Comparison of ENCODE assay signal across 34 cellular contexts in the genomic region with DNA sequence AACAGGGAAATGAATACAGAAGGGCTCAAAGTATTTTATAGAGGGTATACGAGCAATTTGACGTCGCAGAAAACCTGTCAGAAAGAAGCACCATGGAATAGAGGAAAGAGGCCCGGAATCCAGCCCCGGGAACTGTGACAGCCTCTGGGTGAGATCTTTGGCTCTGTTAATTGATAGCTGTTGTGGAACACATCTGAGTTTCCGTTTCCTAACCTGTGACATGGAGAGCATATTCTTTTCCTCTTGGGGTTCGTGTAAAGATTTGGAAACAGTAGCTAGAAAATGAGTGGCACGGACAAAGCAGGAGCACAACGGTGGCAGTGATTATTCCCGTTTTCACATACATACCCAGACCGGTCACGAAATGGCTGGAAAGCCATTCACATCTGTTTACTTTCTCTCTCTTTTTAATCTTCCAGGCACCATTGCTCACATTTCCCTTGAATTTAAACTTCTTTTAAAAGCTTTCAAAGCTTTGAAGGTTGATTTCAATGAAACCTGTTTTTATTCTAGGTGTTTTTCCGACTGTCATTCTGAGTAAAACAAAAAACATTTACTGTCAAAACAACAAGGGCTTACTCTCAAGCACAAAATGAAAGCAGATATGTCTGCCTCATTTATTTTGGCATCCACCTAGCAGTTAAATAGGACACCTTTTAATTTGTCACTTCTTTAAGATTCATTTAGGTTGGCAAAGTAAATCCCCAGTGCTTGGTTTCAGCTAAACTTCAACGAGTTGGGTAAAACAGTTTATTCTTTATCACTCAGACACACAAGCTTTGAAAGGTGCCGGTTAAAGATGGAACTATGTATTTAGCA. TPM values are rescaled to one million over a fixed set of nuclear protein-coding genes. Genes with fewer than 3 reads are reported as not detected.
"Had no signal": no experiment of that assay in that cellular context is flagged by ENCODE, and none has a peak within 500 bp of the region (broad histone marks: within the 10 kb centered on the region; RNA-seq: fewer than 3 reads in every experiment).

No MANE protein-coding gene starts in this region.

- H3K36me3 Mint-ChIP-seq: activated naive CD8-positive, alpha-beta T cell treated with anti-CD3 and anti-CD28 coated beads for 36 hours; naive thymus-derived CD8-positive, alpha-beta T cell; stimulated activated memory B cell treated with anti-CD40 and anti-IgM and Interleukin-4, amounts not matched to agents 10 μg/mL and 1 μg/mL and 100 μg/mL, for 72 hours had no signal

- H3K9me3 Mint-ChIP-seq: activated naive CD8-positive, alpha-beta T cell treated with anti-CD3 and anti-CD28 coated beads for 36 hours; endodermal cell; neural progenitor cell; stimulated activated memory B cell treated with anti-CD40 and anti-IgM and Interleukin-4, amounts not matched to agents 10 μg/mL and 1 μg/mL and 100 μg/mL, for 72 hours had no signal

- H3K4me3 ChIP-seq: adrenal gland, heart right ventricle, lower lobe of right lung, neural progenitor cell, sigmoid colon, smooth muscle cell had no signal

- DNase-seq: activated CD4-positive, alpha-beta T cell treated with anti-CD3 and anti-CD28 coated beads for 48 hours; activated CD4-positive, alpha-beta T cell treated with anti-CD3 and anti-CD28 coated beads, Interleukin-2, amount 50 U/mL, for 48 hours; activated CD8-positive, alpha-beta memory T cell treated with anti-CD3 and anti-CD28 coated beads for 24 hours; activated effector memory CD4-positive, alpha-beta T cell treated with Interleukin-2 at 50 U/mL for 16 hours; activated naive CD4-positive, alpha-beta T cell treated with Interleukin-2 at 50 U/mL for 16 hours; activated naive CD8-positive, alpha-beta T cell treated with anti-CD3 and anti-CD28 coated beads for 36 hours; adrenal gland; aorta; central memory CD4-positive, alpha-beta T cell; endodermal cell; foreskin fibroblast; heart right ventricle; lower lobe of right lung; mesenchymal stem cell; naive thymus-derived CD8-positive, alpha-beta T cell; sigmoid colon; stimulated activated CD4-positive, alpha-beta T cell treated with anti-CD3 and anti-CD28 coated beads, Interleukin-1b, Interleukin-23, amount 100 ng/mL, for 48 hours; stimulated activated CD4-positive, alpha-beta T cell treated with anti-CD3 and anti-CD28 coated beads, Interleukin-4, amount 100 ng/mL, for 4 hours; stimulated activated CD8-positive, alpha-beta memory T cell treated with anti-CD3 and anti-CD28 coated beads, Interleukin-4, amount 100 ng/mL, for 48 hours; stimulated activated naive CD8-positive, alpha-beta T cell treated with anti-CD3 and anti-CD28 coated beads, Interleukin-15, amount 100 ng/mL, for 72 hours; substantia nigra; T-helper 17 cell; T1000; WERI-Rb-1 had no signal

- H3K4me1 ChIP-seq: adrenal gland, heart right ventricle, lower lobe of right lung, sigmoid colon had no signal

- H3K4me2 ChIP-seq: neural progenitor cell, smooth muscle cell had no signal

- ATAC-seq: activated CD4-positive, CD25-positive, alpha-beta regulatory T cell treated with anti-CD3 and anti-CD28 coated beads, Interleukin-2, amount 50 U/mL, for 24 hours; esophagus mucosa; heart right ventricle; lower lobe of right lung; naive thymus-derived CD8-positive, alpha-beta T cell; stimulated activated memory B cell treated with anti-CD40 and anti-IgM and Interleukin-4, amounts not matched to agents 10 μg/mL and 1 μg/mL and 100 μg/mL, for 72 hours; stimulated activated naive CD8-positive, alpha-beta T cell treated with anti-CD3 and anti-CD28 coated beads, Interleukin-15, amount 100 ng/mL, for 72 hours; T-helper 17 cell had no signal

- H3K27me3 ChIP-seq: adrenal gland, heart right ventricle, neural progenitor cell, sigmoid colon had no signal

- H3K4me3 Mint-ChIP-seq: activated naive CD8-positive, alpha-beta T cell treated with anti-CD3 and anti-CD28 coated beads for 36 hours; endodermal cell; naive thymus-derived CD8-positive, alpha-beta T cell; neural progenitor cell; stimulated activated memory B cell treated with anti-CD40 and anti-IgM and Interleukin-4, amounts not matched to agents 10 μg/mL and 1 μg/mL and 100 μg/mL, for 72 hours; stimulated activated naive CD8-positive, alpha-beta T cell treated with anti-CD3 and anti-CD28 coated beads, Interleukin-15, amount 100 ng/mL, for 72 hours; T-helper 17 cell had no signal

- H3K4me1 Mint-ChIP-seq: activated naive CD8-positive, alpha-beta T cell treated with anti-CD3 and anti-CD28 coated beads for 36 hours; naive thymus-derived CD8-positive, alpha-beta T cell; stimulated activated memory B cell treated with anti-CD40 and anti-IgM and Interleukin-4, amounts not matched to agents 10 μg/mL and 1 μg/mL and 100 μg/mL, for 72 hours; stimulated activated naive CD8-positive, alpha-beta T cell treated with anti-CD3 and anti-CD28 coated beads, Interleukin-15, amount 100 ng/mL, for 72 hours; T-helper 17 cell had no signal

- H3K9me3 ChIP-seq: adrenal gland, lower lobe of right lung, sigmoid colon had no signal

- H3K27ac ChIP-seq: adrenal gland, heart right ventricle, lower lobe of right lung, neural progenitor cell, sigmoid colon, WERI-Rb-1 had no signal

- H3K27me3 Mint-ChIP-seq: stimulated activated naive CD8-positive, alpha-beta T cell treated with anti-CD3 and anti-CD28 coated beads, Interleukin-15, amount 100 ng/mL, for 72 hours had no signal

- H3K36me3 ChIP-seq: adrenal gland, heart right ventricle, lower lobe of right lung, neural progenitor cell, sigmoid colon, WERI-Rb-1 had no signal

- H3K9ac ChIP-seq: neural progenitor cell had no signal

- H3K27ac Mint-ChIP-seq: activated naive CD8-positive, alpha-beta T cell treated with anti-CD3 and anti-CD28 coated beads for 36 hours; endodermal cell; neural progenitor cell; stimulated activated memory B cell treated with anti-CD40 and anti-IgM and Interleukin-4, amounts not matched to agents 10 μg/mL and 1 μg/mL and 100 μg/mL, for 72 hours; stimulated activated naive CD8-positive, alpha-beta T cell treated with anti-CD3 and anti-CD28 coated beads, Interleukin-15, amount 100 ng/mL, for 72 hours; T-helper 17 cell had no signal

RNA-seq across cellular contexts. Expression of a gene that starts 26.7 kb away (rescaled TPM):
- total RNA-seq: activated naive CD8-positive, alpha-beta T cell treated with anti-CD3 and anti-CD28 coated beads for 36 hours; adrenal gland; aorta; endodermal cell; esophagus mucosa; heart right ventricle; kidney epithelial cell; naive thymus-derived CD8-positive, alpha-beta T cell; omental fat pad; posterior vena cava; renal cortical epithelial cell; sigmoid colon; T-helper 17 cell; ureter had no signal
- polyA plus RNA-seq: aorta; heart right ventricle; naive thymus-derived CD8-positive, alpha-beta T cell; sigmoid colon; smooth muscle cell had no signal
